19 cellular contexts compared by ENCODE assay signal in the genomic region with DNA sequence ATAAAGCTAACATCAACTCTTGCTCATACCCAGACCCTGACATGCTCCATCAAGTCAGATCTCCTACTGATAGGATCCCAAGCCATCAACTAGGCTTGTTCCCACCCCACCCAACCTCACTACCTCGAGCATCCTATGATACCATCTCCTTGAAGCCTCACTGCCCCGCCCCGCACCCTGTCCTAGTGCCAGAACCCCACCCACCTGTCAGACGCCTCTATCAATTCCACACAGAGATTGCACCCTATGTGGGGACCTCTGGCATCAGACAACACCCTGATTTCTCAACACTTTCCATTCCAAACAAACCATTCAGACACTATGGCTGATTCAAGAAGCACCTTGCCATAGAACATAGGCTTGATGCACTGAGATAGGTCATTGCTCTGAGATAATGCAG. TPM values are rescaled to one million over a fixed set of nuclear protein-coding genes. Genes with fewer than 3 reads are reported as not detected.
DNase-seq lines count a peak whose midpoint lies in the region; FAIRE-seq and TF ChIP-seq lines count a peak whose summit lies in the region.
"Had no signal": no experiment of that assay in that cellular context is flagged by ENCODE, and none has a peak within 500 bp of the region (broad histone marks: within the 10 kb centered on the region; RNA-seq: fewer than 3 reads in every experiment).

No MANE protein-coding gene starts in this region.

- H2AFZ ChIP-seq in keratinocyte (ENCODE audit: control insufficient read depth, low read length), result no peak overlapping the region

- DNase-seq in CD14-positive monocyte (ENCODE audit: low spot score) (no peak), NCI-H226 (peak; percentile 24), bronchial epithelial cell (ENCODE audit: low read depth) (peak; percentile 83), keratinocyte (ENCODE audit: low read depth, low spot score) (no peak), foreskin fibroblast (no peak), tibial nerve (ENCODE audit: low spot score in 2 of 2) (no peak), kidney tubule cell (ENCODE audit: low spot score) (no peak)
- DNase-seq in activated CD4-positive, CD25-positive, alpha-beta regulatory T cell treated with anti-CD3 and anti-CD28 coated beads, Interleukin-2, amount 50 U/mL, for 72 hours, result no peak
- DNase-seq: Calu3; CD8-positive, alpha-beta T cell; KBM-7; MV-4-11; NCI-H187 treated with DMSO at 0.1 percent for 48 hours; NCI-H2227 treated with DMSO at 0.1 percent for 48 hours; NCI-H524 treated with DMSO at 0.1 percent for 48 hours had no signal

- peaks cover 0 to 4% (median 2%) of the 10 kb centered on the region in 3 donors for H3K27me3 Mint-ChIP-seq in CD14-positive monocyte (ENCODE audit: low read depth in 3 of 3)

- peaks cover 70% of the 10 kb centered on the region for H3K4me1 Mint-ChIP-seq in CD14-positive monocyte

- TF ChIP-seq EP300 in tibial nerve (IDR thresholded peaks at IDR 0.05), result no peak

- H3K27ac ChIP-seq in keratinocyte (ENCODE audit: control insufficient read depth, insufficient read depth, low read length) (peak overlapping the region; percentile 3), tibial nerve (no peak overlapping the region)
- H3K27ac ChIP-seq: SJSA1 had no signal

- peaks cover 3% of the 10 kb centered on the region for H4K20me1 ChIP-seq in keratinocyte (ENCODE audit: control insufficient read depth, extremely low read depth, insufficient read depth, low read length)

- dilution Hi-C loops in keratinocyte (cut with MboI; ENCODE audit: extremely low pct_ligation_motif_present, low sequenced_read_pairs), result no loop called here

- no peak for TF ChIP-seq CTCF in CD14-positive monocyte (IDR thresholded peaks at IDR 0.05)
- TF ChIP-seq CTCF in bronchial epithelial cell (IDR thresholded peaks at IDR 0.05; ENCODE audit: insufficient read depth, low read length, severe bottlenecking), result no peak
- TF ChIP-seq CTCF in keratinocyte (optimal IDR thresholded peaks at IDR 0.05 in 1 of 3, IDR thresholded peaks at IDR 0.05 in 1 of 3, conservative IDR thresholded peaks at IDR 0.05 in 1 of 3; ENCODE audit: extremely low read depth in 1 of 3, insufficient read depth in 2 of 3, low read length in 3 of 3), result no peak
- no peak for TF ChIP-seq CTCF in foreskin fibroblast (IDR thresholded peaks at IDR 0.05; ENCODE audit: low read depth, low read length)
- TF ChIP-seq CTCF in tibial nerve (IDR thresholded peaks at IDR 0.05), result no peak

- peaks cover 0 to 3% (median 0%) of the 10 kb centered on the region in 7 donors for H3K9me3 Mint-ChIP-seq in CD14-positive monocyte
- H3K9me3 Mint-ChIP-seq: CD8-positive, alpha-beta T cell had no signal

- H3K9me1 ChIP-seq in keratinocyte (ENCODE audit: control insufficient read depth, extremely low read depth, insufficient read depth, low read length), result no peaks in the 10 kb centered on the region

- no peak for FAIRE-seq in bronchial epithelial cell (lab: Jason Lieb, UNC)
- no peak for FAIRE-seq in keratinocyte (lab: Jason Lieb, UNC)
- FAIRE-seq: A204.1, GM12878, H1 had no signal

- peaks cover 3% of the 10 kb centered on the region for H3K36me3 ChIP-seq in bronchial epithelial cell (ENCODE audit: control insufficient read depth, insufficient read depth, low read length)
- no peaks in the 10 kb centered on the region for H3K36me3 ChIP-seq in keratinocyte (ENCODE audit: control insufficient read depth in 2 of 2, extremely low read depth in 1 of 2, insufficient read depth in 2 of 2, low read length in 2 of 2)
- H3K36me3 ChIP-seq in tibial nerve, result no peaks in the 10 kb centered on the region

- peak overlapping the region in 4 of 7 donors; percentile 1 to 64 (median 10) for H3K27ac Mint-ChIP-seq in CD14-positive monocyte
- H3K27ac Mint-ChIP-seq: CD8-positive, alpha-beta T cell had no signal

- intact Hi-C loops in CD14-positive monocyte (cut with micrococcal nuclease), result loop anchor here (5.0 to 10.0 kb wide), 2 partner anchors 36 to 79 kb away; no protein-coding TSS in a partner anchor

- H3K9me3 ChIP-seq in keratinocyte (ENCODE audit: control insufficient read depth, low read depth, low read length), result no peaks in the 10 kb centered on the region
- no peaks in the 10 kb centered on the region for H3K9me3 ChIP-seq in tibial nerve
- H3K9me3 ChIP-seq: SJSA1 had no signal

- peaks cover 16% of the 10 kb centered on the region for H3K79me2 ChIP-seq in keratinocyte (ENCODE audit: control insufficient read depth, insufficient read depth, low read length)

- WGBS in tibial nerve, 2 donors, result 67 to 71% methylated on average over 4 of the region's 4 CpGs

- H3K4me2 ChIP-seq in keratinocyte (ENCODE audit: control insufficient read depth, extremely low read depth, insufficient read depth, low read depth, low read length), result no peak overlapping the region

- no peak for TF ChIP-seq POLR2A in tibial nerve (IDR thresholded peaks at IDR 0.05)

- no peak overlapping the region for H3K4me3 ChIP-seq in bronchial epithelial cell (ENCODE audit: low read depth, low read length)
- H3K4me3 ChIP-seq in keratinocyte (ENCODE audit: control insufficient read depth in 2 of 3, extremely low read depth in 1 of 3, insufficient read depth in 2 of 3, low read depth in 1 of 3, low read length in 3 of 3), result no peak overlapping the region
- H3K4me3 ChIP-seq in foreskin fibroblast (ENCODE audit: low read depth in 1 of 2, low read length in 2 of 2), result no peak overlapping the region
- H3K4me3 ChIP-seq in tibial nerve, result no peak overlapping the region
- H3K4me3 ChIP-seq: GM12878, SJSA1 had no signal

- H3K36me3 Mint-ChIP-seq in CD14-positive monocyte, result peaks cover 2 to 3% of the 10 kb centered on the region in 2 donors

- H3K4me1 ChIP-seq in keratinocyte (ENCODE audit: control insufficient read depth, extremely low read depth, insufficient read depth, low read length) (peaks cover 49% of the 10 kb centered on the region), tibial nerve (peaks cover 0 to 18% (median 16%) of the 10 kb centered on the region in 4 donors)

- H3K4me3 Mint-ChIP-seq in CD14-positive monocyte, result no peak overlapping the region
- H3K4me3 Mint-ChIP-seq: CD8-positive, alpha-beta T cell had no signal

- no peak overlapping the region for H3K9ac ChIP-seq in keratinocyte (ENCODE audit: control insufficient read depth, extremely low read depth, insufficient read depth, low read length)

- H3K27me3 ChIP-seq in bronchial epithelial cell (ENCODE audit: control insufficient read depth, insufficient read depth, low read length) (no peaks in the 10 kb centered on the region), keratinocyte (ENCODE audit: control insufficient read depth, extremely low read depth, insufficient read depth, low read length) (no peaks in the 10 kb centered on the region), tibial nerve (peaks cover 0 to 5% of the 10 kb centered on the region in 2 donors)
- H3K27me3 ChIP-seq: SJSA1 had no signal

RNA-seq across cellular contexts. Expression of gene GLTP, which starts 3.1 kb away (rescaled TPM):
- 10 to 100 TPM; 46.2 to 65.9 TPM for polyA plus RNA-seq in CD14-positive monocyte
- 210 and 667 TPM in 2 replicates for total RNA-seq in bronchial epithelial cell
- 54.6 to 73.7 TPM (median 66.9 TPM) in 3 replicates for polyA plus RNA-seq in keratinocyte
- polyA plus RNA-seq in keratinocyte (2011; ENCODE audit: low read depth), result 423 TPM
- 81.7 and 87.6 TPM in 2 replicates for polyA plus RNA-seq in keratinocyte (2011; cell fraction: cytosol; rRNA removed)
- polyA plus RNA-seq in keratinocyte (2011; cell fraction: nucleus; rRNA removed), result 41.8 and 43.0 TPM in 2 replicates
- polyA plus RNA-seq in keratinocyte (2012; ENCODE audit: low replicate concordance), result 58.9 and 522 TPM in 2 replicates
- polyA minus RNA-seq in keratinocyte, result 94.5 to 199 TPM (median 154 TPM) in 3 replicates
- polyA minus RNA-seq in keratinocyte (2011; cell fraction: cytosol; rRNA and poly(A)+ RNA removed), result 149 TPM
- 19.4 and 20.9 TPM in 2 replicates for polyA minus RNA-seq in keratinocyte (2011; cell fraction: nucleus; rRNA and poly(A)+ RNA removed)
- 10 to 100 TPM; 42.0 to 71.7 (median 49.7) TPM for total RNA-seq in tibial nerve

RNA-seq across cellular contexts. Expression of gene TCHP, which starts 16.6 kb away (rescaled TPM):
- polyA plus RNA-seq in CD14-positive monocyte, result 1 to 10 TPM; 2.6 to 7.3 TPM
- total RNA-seq in bronchial epithelial cell, result 9.2 and 18.1 TPM in 2 replicates
- polyA plus RNA-seq in keratinocyte, result 6.8 to 10.1 TPM (median 9.6 TPM) in 3 replicates
- polyA plus RNA-seq in keratinocyte (2011; ENCODE audit: low read depth), result 24.3 TPM
- 7.0 and 9.5 TPM in 2 replicates for polyA plus RNA-seq in keratinocyte (2011; cell fraction: cytosol; rRNA removed)
- 17.2 and 18.2 TPM in 2 replicates for polyA plus RNA-seq in keratinocyte (2011; cell fraction: nucleus; rRNA removed)
- 13.0 and 13.7 TPM in 2 replicates for polyA plus RNA-seq in keratinocyte (2012; ENCODE audit: low replicate concordance)
- polyA minus RNA-seq in keratinocyte, result 2.2 to 5.2 TPM (median 5.2 TPM) in 3 replicates
- 3.3 TPM for polyA minus RNA-seq in keratinocyte (2011; cell fraction: cytosol; rRNA and poly(A)+ RNA removed)
- 3.3 and 3.5 TPM in 2 replicates for polyA minus RNA-seq in keratinocyte (2011; cell fraction: nucleus; rRNA and poly(A)+ RNA removed)
- 10 to 100 TPM; 11.4 to 39.6 (median 21.1) TPM for total RNA-seq in tibial nerve

RNA-seq across cellular contexts. Expression of gene TRPV4, which starts 50.2 kb away (rescaled TPM):
- polyA plus RNA-seq in CD14-positive monocyte, result 1 to 10 TPM in 1 of 2 donors, under 1 TPM in 1; 0.64 to 2.0 TPM
- total RNA-seq in bronchial epithelial cell, result 0.51 and 0.53 TPM in 2 replicates
- 0.46 to 0.76 TPM (median 0.70 TPM) in 3 replicates for polyA plus RNA-seq in keratinocyte
- 0.29 TPM for polyA plus RNA-seq in keratinocyte (2011; ENCODE audit: low read depth)
- 0.17 and 0.44 TPM in 2 replicates for polyA plus RNA-seq in keratinocyte (2011; cell fraction: cytosol; rRNA removed)
- 0.59 TPM in 2 replicates for polyA plus RNA-seq in keratinocyte (2011; cell fraction: nucleus; rRNA removed)
- 0.65 and 0.68 TPM in 2 replicates for polyA plus RNA-seq in keratinocyte (2012; ENCODE audit: low replicate concordance)
- polyA minus RNA-seq in keratinocyte, result 0.64 to 4.9 TPM (median 0.76 TPM) in 3 replicates
- 0.77 TPM for polyA minus RNA-seq in keratinocyte (2011; cell fraction: cytosol; rRNA and poly(A)+ RNA removed)
- 0.23 and 0.32 TPM in 2 replicates for polyA minus RNA-seq in keratinocyte (2011; cell fraction: nucleus; rRNA and poly(A)+ RNA removed)
- total RNA-seq in tibial nerve, result 1 to 10 TPM in 2 of 4 donors, under 1 TPM in 2; 0.42 to 3.0 (median 1.4) TPM
- total RNA-seq: CD8-positive, alpha-beta T cell; GM12878 had no signal
- polyA plus RNA-seq: GM12878 had no signal

Comparison
In these comparisons a context has a peak if more than half of its experiments do, and no peak if none do; other contexts are left out.
1. DNase-seq: peak in NCI-H226 (single experiment) and bronchial epithelial cell (single experiment); none in CD14-positive monocyte (single experiment), keratinocyte (single experiment), foreskin fibroblast (0 of 2), tibial nerve (0 of 2), activated CD4-positive, CD25-positive, alpha-beta regulatory T cell treated with anti-CD3 and anti-CD28 coated beads, Interleukin-2, amount 50 U/mL, for 72 hours (single experiment) and kidney tubule cell (single experiment).